ENCODE assay signal across 23 cellular contexts in genomic region chr1:33031506-33031905, GRCh38. TPM values are rescaled to one million over a fixed set of nuclear protein-coding genes. Genes with fewer than 3 reads are reported as not detected.
DNase-seq lines count a peak whose midpoint lies in the region; ATAC-seq and TF ChIP-seq lines count a peak whose summit lies in the region.
"Had no signal": no experiment of that assay in that cellular context is flagged by ENCODE, and none has a peak within 500 bp of the region (broad histone marks: within the 10 kb centered on the region; RNA-seq: fewer than 3 reads in every experiment).

No MANE protein-coding gene starts in this region.

- CTCF ChIA-PET in MCF 10A (lab: Yijun Ruan, JAX): interaction anchor here (0.6 to 3.5 kb wide), 9 partner anchors 9 to 97 kb away, joined by 3 to 17 read pairs (median 3); no protein-coding TSS in a partner anchor
- CTCF ChIA-PET in mammary epithelial cell (lab: Charles Lee; ENCODE audit: low non-redundant PET): interaction anchor here (0.6 kb wide), 1 partner anchor 54 kb away, joined by 4 read pairs; no protein-coding TSS in a partner anchor

- dilution Hi-C loops in mammary epithelial cell (cut with HindIII; ENCODE audit: low sequenced_read_pairs): no loop called here

- H3K4me1 ChIP-seq in mammary epithelial cell (ENCODE audit: insufficient read depth, low read length) (peaks cover 11% of the 10 kb centered on the region), suprapubic skin (peaks cover 35% of the 10 kb centered on the region), right cardiac atrium (ENCODE audit: control insufficient read depth, insufficient read depth, low read length) (peaks cover 10% of the 10 kb centered on the region), Karpas-422 (ENCODE audit: low read length) (peaks cover 47% of the 10 kb centered on the region)

- H3K4me2 ChIP-seq in mammary epithelial cell (ENCODE audit: insufficient read depth, low read depth, low read length) (no peak overlapping the region), Karpas-422 (ENCODE audit: low read depth, low read length, poor library complexity, severe bottlenecking) (no peak overlapping the region)
- H3K4me2 ChIP-seq: A549 had no signal

- 73% methylated on average over 4 of the region's 4 CpGs for WGBS in mammary epithelial cell (ENCODE audit: low coverage, missing lambda C conversion rate)
- 84% methylated on average over 4 of the region's 4 CpGs for WGBS in suprapubic skin
- WGBS in right cardiac atrium: 85% methylated on average over 4 of the region's 4 CpGs

- H3K9ac ChIP-seq in mammary epithelial cell (ENCODE audit: insufficient read depth, low read length): no peak overlapping the region
- H3K9ac ChIP-seq in Karpas-422 (ENCODE audit: low read length): no peak overlapping the region

- peaks cover 2% of the 10 kb centered on the region for H4K20me1 ChIP-seq in mammary epithelial cell (ENCODE audit: insufficient read depth, low read length)
- peaks cover 40% of the 10 kb centered on the region for H4K20me1 ChIP-seq in Karpas-422 (ENCODE audit: insufficient read depth, low read depth, low read length)

- H3K36me3 ChIP-seq in mammary epithelial cell (ENCODE audit: insufficient read depth, low read length) (peaks cover 12% of the 10 kb centered on the region), suprapubic skin (no peaks in the 10 kb centered on the region), Karpas-422 (ENCODE audit: insufficient read depth, low read length) (peaks cover 27% of the 10 kb centered on the region)

- no peak for TF ChIP-seq EP300 in suprapubic skin (IDR thresholded peaks at IDR 0.05)

- H3K36me3 Mint-ChIP-seq in MCF 10A (ENCODE audit: insufficient read depth, unreplicated experiment): peaks cover 49% of the 10 kb centered on the region
- H3K36me3 Mint-ChIP-seq in activated T-helper 17 cell treated with anti-CD3 and anti-CD28 coated beads, Interleukin-2, amount 50 U/mL, for 72 hours (ENCODE audit: low read depth): peaks cover 97% of the 10 kb centered on the region

- H3K27ac ChIP-seq in mammary epithelial cell (ENCODE audit: insufficient read depth, low read depth, low read length) (no peak overlapping the region), suprapubic skin (no peak overlapping the region), right cardiac atrium (ENCODE audit: low read length) (no peak overlapping the region), Karpas-422 (ENCODE audit: low read length) (no peak overlapping the region)
- H3K27ac ChIP-seq: A549, Peyer's patch, SJCRH30 had no signal

- DNase-seq in MCF 10A (ENCODE audit: unreplicated experiment) (no peak), mammary epithelial cell (no peak), NOMO-1 (lab: John Stamatoyannopoulos, UW; ENCODE audit: unreplicated experiment in 2 of 2) (peak; percentile 74 to 83), suprapubic skin (ENCODE audit: low spot score in 2 of 2) (no peak), right cardiac atrium (no peak), Karpas-422 (no peak)
- DNase-seq: activated CD4-positive, alpha-beta T cell treated with anti-CD3 and anti-CD28 coated beads for 48 hours; activated naive CD4-positive, alpha-beta T cell treated with anti-CD3 and anti-CD28 coated beads, Interleukin-2, amount 50 U/mL, for 16 hours; activated T-cell treated with anti-CD3 and anti-CD28 coated beads, Interleukin-2, amount 50 U/mL, for 4 hours; aorta; dermis blood vessel endothelial cell; KG1; NCI-H1092 treated with DMSO at 0.1 percent for 48 hours; NCI-H2081 treated with DMSO at 0.1 percent for 48 hours; NCI-H446 treated with DMSO at 0.1 percent for 48 hours; Peyer's patch; SJCRH30 had no signal

- intact Hi-C loops in MCF 10A (cut with micrococcal nuclease) (no loop called here), mammary epithelial cell (cut with micrococcal nuclease) (no loop called here), right cardiac atrium (cut with DNase I) (no loop called here)

- H3K4me3 Mint-ChIP-seq in MCF 10A (ENCODE audit: unreplicated experiment): no peak overlapping the region
- peak overlapping the region; percentile 43 for H3K4me3 Mint-ChIP-seq in activated T-helper 17 cell treated with anti-CD3 and anti-CD28 coated beads, Interleukin-2, amount 50 U/mL, for 72 hours
- H3K4me3 Mint-ChIP-seq: activated T-cell treated with anti-CD3 and anti-CD28 coated beads, Interleukin-2, amount 50 U/mL, for 4 hours; B cell; T-helper 1 cell treated with Interleukin-12 subunit alpha and Interleukin-12 subunit beta and Interleukin-4 antibody, amounts not matched to agents 30 μg/mL and 1 μg/mL, for 36 hours had no signal

- no peak for TF ChIP-seq POLR2A in suprapubic skin (IDR thresholded peaks at IDR 0.05)

- no peaks in the 10 kb centered on the region for H3K27me3 ChIP-seq in mammary epithelial cell (ENCODE audit: insufficient read depth, low read length)
- no peaks in the 10 kb centered on the region for H3K27me3 ChIP-seq in suprapubic skin
- H3K27me3 ChIP-seq in right cardiac atrium (ENCODE audit: control insufficient read depth, insufficient read depth): no peaks in the 10 kb centered on the region
- no peaks in the 10 kb centered on the region for H3K27me3 ChIP-seq in Karpas-422 (ENCODE audit: low read length)
- H3K27me3 ChIP-seq: Peyer's patch, SJCRH30 had no signal

- H3K9me2 ChIP-seq in Karpas-422 (replicated peaks; ENCODE audit: insufficient read depth, low read length): no peaks in the 10 kb centered on the region

- H2AFZ ChIP-seq in mammary epithelial cell (ENCODE audit: low read depth, low read length) (no peak overlapping the region), Karpas-422 (ENCODE audit: low read length) (no peak overlapping the region)

- ATAC-seq in activated T-helper 17 cell treated with anti-CD3 and anti-CD28 coated beads, Interleukin-2, amount 50 U/mL, for 72 hours (replicated peaks): no peak
- ATAC-seq in HG03439 (IDR thresholded peaks at IDR 0.05; ENCODE audit: unreplicated experiment): no peak
- ATAC-seq in right cardiac atrium: no peak
- ATAC-seq: A549; activated T-cell treated with anti-CD3 and anti-CD28 coated beads, Interleukin-2, amount 50 U/mL, for 4 hours had no signal

- POLR2A ChIA-PET in MCF 10A (lab: Yijun Ruan, JAX): interaction anchor here (0.9 to 2.4 kb wide), 9 partner anchors 16 to 98 kb away, joined by 3 to 8 read pairs (median 6); partner anchors contain the start of genes AZIN2 and RNF19B

- H3K79me2 ChIP-seq in mammary epithelial cell (ENCODE audit: insufficient read depth, low read length): peaks cover 96% of the 10 kb centered on the region
- H3K79me2 ChIP-seq in Karpas-422 (ENCODE audit: low read length): peaks cover 99% of the 10 kb centered on the region

- no peaks in the 10 kb centered on the region for H3K9me3 Mint-ChIP-seq in MCF 10A (ENCODE audit: unreplicated experiment)
- H3K9me3 Mint-ChIP-seq in activated T-helper 17 cell treated with anti-CD3 and anti-CD28 coated beads, Interleukin-2, amount 50 U/mL, for 72 hours: no peaks in the 10 kb centered on the region
- H3K9me3 Mint-ChIP-seq: activated T-cell treated with anti-CD3 and anti-CD28 coated beads, Interleukin-2, amount 50 U/mL, for 4 hours; T-helper 1 cell treated with Interleukin-12 subunit alpha and Interleukin-12 subunit beta and Interleukin-4 antibody, amounts not matched to agents 30 μg/mL and 1 μg/mL, for 36 hours had no signal

- in situ Hi-C loops in mammary epithelial cell (cut with MboI; ENCODE audit: low sequenced_read_pairs in 2 of 2): no loop called here

- no peaks in the 10 kb centered on the region for H3K27me3 Mint-ChIP-seq in MCF 10A (ENCODE audit: insufficient read depth, unreplicated experiment)
- no peaks in the 10 kb centered on the region for H3K27me3 Mint-ChIP-seq in activated T-helper 17 cell treated with anti-CD3 and anti-CD28 coated beads, Interleukin-2, amount 50 U/mL, for 72 hours
- H3K27me3 Mint-ChIP-seq: B cell, progenitor cell of endocrine pancreas had no signal

- BruUV-seq in MCF 10A (replicated peaks; lab: Mats Ljungman, UMichigan): no TSS peak
- no TSS peak for BruUV-seq in mammary epithelial cell (replicated peaks; lab: Mats Ljungman, UMichigan)

- peaks cover 46% of the 10 kb centered on the region for H3K4me1 Mint-ChIP-seq in MCF 10A (ENCODE audit: insufficient read depth, unreplicated experiment)
- H3K4me1 Mint-ChIP-seq in activated T-helper 17 cell treated with anti-CD3 and anti-CD28 coated beads, Interleukin-2, amount 50 U/mL, for 72 hours: peaks cover 39% of the 10 kb centered on the region

- peak overlapping the region; percentile 24 for H3K27ac Mint-ChIP-seq in MCF 10A (ENCODE audit: low read depth, unreplicated experiment)
- peak overlapping the region; percentile 42 for H3K27ac Mint-ChIP-seq in activated T-helper 17 cell treated with anti-CD3 and anti-CD28 coated beads, Interleukin-2, amount 50 U/mL, for 72 hours
- H3K27ac Mint-ChIP-seq: B cell; progenitor cell of endocrine pancreas; T-helper 1 cell treated with Interleukin-12 subunit alpha and Interleukin-12 subunit beta and Interleukin-4 antibody, amounts not matched to agents 30 μg/mL and 1 μg/mL, for 36 hours had no signal

- H3K9me3 ChIP-seq in mammary epithelial cell (replicated peaks; ENCODE audit: insufficient read depth, low read length) (no peaks in the 10 kb centered on the region), suprapubic skin (no peaks in the 10 kb centered on the region), right cardiac atrium (ENCODE audit: control insufficient read depth, low read length) (no peaks in the 10 kb centered on the region), Karpas-422 (ENCODE audit: low read length) (no peaks in the 10 kb centered on the region)
- H3K9me3 ChIP-seq: A549, Peyer's patch, SJCRH30 had no signal

- TF ChIP-seq CTCF in MCF 10A (IDR thresholded peaks at IDR 0.05; ENCODE audit: unreplicated experiment) (no peak), mammary epithelial cell (conservative IDR thresholded peaks at IDR 0.05 in 1 of 2, IDR thresholded peaks at IDR 0.05 in 1 of 2; ENCODE audit: extremely low read depth in 1 of 2, insufficient read depth in 1 of 2, low read depth in 1 of 2, low read length in 2 of 2) (no peak), suprapubic skin (IDR thresholded peaks at IDR 0.05) (no peak)

- no peak overlapping the region for H3K4me3 ChIP-seq in mammary epithelial cell (replicated peaks in 1 of 3; ENCODE audit: insufficient read depth in 1 of 3, low read depth in 2 of 3, low read length in 3 of 3)
- no peak overlapping the region for H3K4me3 ChIP-seq in suprapubic skin
- no peak overlapping the region for H3K4me3 ChIP-seq in right cardiac atrium (ENCODE audit: low read length)
- H3K4me3 ChIP-seq in Karpas-422 (ENCODE audit: low read length): no peak overlapping the region
- H3K4me3 ChIP-seq: A549, Peyer's patch, SJCRH30 had no signal

RNA-seq across cellular contexts. Expression of gene AK2, which starts 5.2 kb away (rescaled TPM):
- 286 and 390 TPM in 2 replicates for total RNA-seq in MCF 10A (2022)
- total RNA-seq in mammary epithelial cell: 100 to 1,000 TPM; 157 to 217 TPM
- 221 TPM for polyA plus RNA-seq in mammary epithelial cell
- polyA minus RNA-seq in mammary epithelial cell: 146 TPM
- total RNA-seq in activated T-helper 17 cell treated with anti-CD3 and anti-CD28 coated beads, Interleukin-2, amount 50 U/mL, for 72 hours: 100 to 1,000 TPM; 304 to 372 TPM
- 100 to 1,000 TPM; 122 to 139 (median 125) TPM for total RNA-seq in suprapubic skin
- total RNA-seq in right cardiac atrium: 100 to 1,000 TPM; 114 to 143 (median 130) TPM
- polyA plus RNA-seq in right cardiac atrium: 149 TPM
- total RNA-seq in Karpas-422 (2014; rRNA removed; shearing (Covaris generic); ENCODE audit: low replicate concordance): 145 and 287 TPM in 2 replicates

RNA-seq across cellular contexts. Expression of gene AZIN2, which starts 49.4 kb away (rescaled TPM):
- total RNA-seq in MCF 10A (2022) (1.6 and 4.3 TPM in 2 replicates), mammary epithelial cell (10 to 100 TPM in 1 of 2 donors, 1 to 10 TPM in 1; 8.3 to 12.5 TPM), suprapubic skin (1 to 10 TPM; 2.1 to 3.7 (median 3.2) TPM), right cardiac atrium (1 to 10 TPM; 4.1 to 7.9 (median 5.4) TPM)
- polyA plus RNA-seq in mammary epithelial cell (3.4 TPM), right cardiac atrium (2.4 TPM)
- 16.3 TPM for polyA minus RNA-seq in mammary epithelial cell
- total RNA-seq in activated T-helper 17 cell treated with anti-CD3 and anti-CD28 coated beads, Interleukin-2, amount 50 U/mL, for 72 hours: 1 to 10 TPM; 3.4 to 3.7 TPM
- total RNA-seq in Karpas-422 (2014; rRNA removed; shearing (Covaris generic); ENCODE audit: low replicate concordance): 0.30 and 1.8 TPM in 2 replicates

Comparison
In these comparisons a context has a peak if more than half of its experiments do, and no peak if none do; other contexts are left out.
1. DNase-seq: peak in NOMO-1 (2 of 2); none in MCF 10A (single experiment), mammary epithelial cell (single experiment), suprapubic skin (0 of 2), right cardiac atrium (0 of 3) and Karpas-422 (single experiment).